In the genomic region with DNA sequence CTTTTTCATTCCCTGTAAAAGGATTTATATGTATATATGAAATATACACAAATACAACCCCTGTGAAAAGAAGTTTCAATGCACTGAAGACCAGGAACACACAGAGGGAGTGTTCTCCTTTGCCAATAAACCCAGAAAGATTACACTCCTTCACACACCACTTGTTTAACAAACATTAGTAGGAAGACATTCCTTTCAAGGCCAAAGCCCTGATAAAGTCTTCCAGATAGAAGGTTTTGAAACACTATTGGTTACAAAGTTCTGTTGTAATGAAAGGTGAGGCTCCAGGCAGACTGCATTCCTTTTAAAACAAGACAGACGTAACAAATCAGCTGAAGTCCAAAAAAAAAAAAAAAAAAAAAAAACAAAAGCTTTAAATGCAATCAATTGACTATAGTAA, we compare ENCODE assay signal across 17 cellular contexts.
"Had no signal": no experiment of that assay in that cellular context is flagged by ENCODE, and none has a peak within 500 bp of the region (broad histone marks: within the 10 kb centered on the region; RNA-seq: fewer than 3 reads in every experiment).

No MANE protein-coding gene starts in this region.

- H3K27me3 ChIP-seq: breast epithelium, dorsolateral prefrontal cortex, esophagus squamous epithelium, heart right ventricle had no signal

- H3K9me3 Mint-ChIP-seq: nephron; stimulated activated naive CD8-positive, alpha-beta T cell treated with anti-CD3 and anti-CD28 coated beads, Interleukin-15, amount 100 ng/mL, for 72 hours had no signal

- H3K36me3 ChIP-seq: breast epithelium had no signal

- H3K36me3 Mint-ChIP-seq: activated naive CD8-positive, alpha-beta T cell had no signal

- H3K27me3 Mint-ChIP-seq: activated naive CD8-positive, alpha-beta T cell; stimulated activated naive CD8-positive, alpha-beta T cell treated with anti-CD3 and anti-CD28 coated beads, Interleukin-15, amount 100 ng/mL, for 72 hours had no signal

- H3K27ac ChIP-seq: breast epithelium, esophagus squamous epithelium, heart right ventricle, psoas muscle had no signal

- ATAC-seq: heart right ventricle; psoas muscle; stimulated activated naive CD8-positive, alpha-beta T cell treated with anti-CD3 and anti-CD28 coated beads, Interleukin-15, amount 100 ng/mL, for 72 hours had no signal

- DNase-seq: activated CD4-positive, alpha-beta T cell treated with anti-CD3 and anti-CD28 coated beads for 1 hour; activated CD4-positive, alpha-beta T cell treated with anti-CD3 and anti-CD28 coated beads, Interleukin-2, amount 50 U/mL, for 48 hours; activated gamma-delta T cell; activated T-cell treated with anti-CD3 and anti-CD28 coated beads, Interleukin-2, amount 50 U/mL, for 48 hours; dorsolateral prefrontal cortex; esophagus squamous epithelium; foreskin melanocyte; heart right ventricle; occipital lobe; psoas muscle; stimulated activated CD4-positive, alpha-beta T cell treated with anti-CD3 and anti-CD28 coated beads, Interleukin-15, amount 100 ng/mL, for 24 hours; stimulated activated CD4-positive, alpha-beta T cell treated with anti-CD3 and anti-CD28 coated beads, Interleukin-4, amount 100 ng/mL, for 24 hours; stimulated activated naive CD8-positive, alpha-beta T cell treated with anti-CD3 and anti-CD28 coated beads, Interleukin-15, amount 100 ng/mL, for 72 hours had no signal

- H3K4me1 ChIP-seq: breast epithelium, esophagus squamous epithelium, psoas muscle had no signal

- FAIRE-seq: keratinocyte had no signal

- H3K9me3 ChIP-seq: breast epithelium, esophagus squamous epithelium, heart right ventricle, psoas muscle had no signal

- H3K27ac Mint-ChIP-seq: activated naive CD8-positive, alpha-beta T cell; nephron; stimulated activated naive CD8-positive, alpha-beta T cell treated with anti-CD3 and anti-CD28 coated beads, Interleukin-15, amount 100 ng/mL, for 72 hours had no signal

- H3K4me3 ChIP-seq: breast epithelium, dorsolateral prefrontal cortex, esophagus squamous epithelium, heart right ventricle, psoas muscle had no signal

- H3K4me1 Mint-ChIP-seq: nephron; stimulated activated naive CD8-positive, alpha-beta T cell treated with anti-CD3 and anti-CD28 coated beads, Interleukin-15, amount 100 ng/mL, for 72 hours had no signal

- H3K4me3 Mint-ChIP-seq: activated naive CD8-positive, alpha-beta T cell; nephron; stimulated activated naive CD8-positive, alpha-beta T cell treated with anti-CD3 and anti-CD28 coated beads, Interleukin-15, amount 100 ng/mL, for 72 hours had no signal
